1 cellular context compared by ENCODE assay signal in genomic region chr12:119661882-119662281, GRCh38.
TF ChIP-seq lines count a peak whose summit lies in the region.

No MANE protein-coding gene starts in this region.

TF ChIP-seq in K562, 482 proteins besides CTCF, POLR2A, EP300 and RAD21 (continued from another document and continues in another):
- TF ChIP-seq ZNF318 (IDR thresholded peaks at IDR 0.05; ENCODE audit: borderline replicate concordance in 1 of 2, low read depth in 1 of 2), result no peak
- TF ChIP-seq TSHZ1 (CRISPR knock-in tag; IDR thresholded peaks at IDR 0.05), result no peak
- TF ChIP-seq MYC (IDR thresholded peaks at IDR 0.05; ENCODE audit: low read depth, low read length), result no peak
- no peak for TF ChIP-seq MYC (CRISPR knock-in tag; IDR thresholded peaks at IDR 0.05; ENCODE audit: borderline replicate concordance, low read depth)
- TF ChIP-seq ZBTB40 (IDR thresholded peaks at IDR 0.05), result no peak
- no peak for TF ChIP-seq ZBTB40 (CRISPR knock-in tag; IDR thresholded peaks at IDR 0.05)
- TF ChIP-seq TCF3 (CRISPR knock-in tag; IDR thresholded peaks at IDR 0.05), result peak; percentile 83
- no peak for TF ChIP-seq NR2F6 (CRISPR knock-in tag; IDR thresholded peaks at IDR 0.05)
- no peak for TF ChIP-seq KHSRP (IDR thresholded peaks at IDR 0.05)
- peak; percentile 88 for TF ChIP-seq SOX6 (IDR thresholded peaks at IDR 0.05)
- no peak for TF ChIP-seq ATF7 (IDR thresholded peaks at IDR 0.05)
- TF ChIP-seq SMARCC2 (IDR thresholded peaks at IDR 0.05; ENCODE audit: low read depth), result 0 out of 2 replicates have a peak, but pooled peaks have one; percentile 26
- no peak for TF ChIP-seq ZNF143 (CRISPR knock-in tag; IDR thresholded peaks at IDR 0.05)
- TF ChIP-seq TRIM24 (IDR thresholded peaks at IDR 0.05), result peak; percentile 29 to 38; a peak in 2 of 4 replicates
- TF ChIP-seq KAT7 (CRISPR knock-in tag; IDR thresholded peaks at IDR 0.05; ENCODE audit: borderline replicate concordance), result no peak
- no peak for TF ChIP-seq ZNF695 (CRISPR knock-in tag; IDR thresholded peaks at IDR 0.05)
- peak; percentile 68 for TF ChIP-seq CTBP1 (IDR thresholded peaks at IDR 0.05; ENCODE audit: borderline replicate concordance)
- TF ChIP-seq SMC3 (conservative IDR thresholded peaks at IDR 0.05; ENCODE audit: insufficient read depth, low read depth, low read length), result no peak
- TF ChIP-seq ID3 (CRISPR knock-in tag; IDR thresholded peaks at IDR 0.05), result no peak
- TF ChIP-seq ID3 (tag; IDR thresholded peaks at IDR 0.05), result no peak
- 0 out of 4 replicates have a peak, but pooled peaks of 1 of the 2 experiments have one; percentile 26 for TF ChIP-seq TEAD1 (CRISPR knock-in tag; IDR thresholded peaks at IDR 0.05)
- TF ChIP-seq TRIM28 (IDR thresholded peaks at IDR 0.05), result no peak
- no peak for TF ChIP-seq USF2 (CRISPR knock-in tag; IDR thresholded peaks at IDR 0.05)
- TF ChIP-seq RNF2 (IDR thresholded peaks at IDR 0.05), result no peak
- TF ChIP-seq ATF3 (IDR thresholded peaks at IDR 0.05), result no peak
- no peak for TF ChIP-seq ATF3 (CRISPR knock-in tag; conservative IDR thresholded peaks at IDR 0.05)
- no peak for TF ChIP-seq ZC3H8 (IDR thresholded peaks at IDR 0.05)
- TF ChIP-seq THAP12 (CRISPR knock-in tag; IDR thresholded peaks at IDR 0.05), result no peak
- peak; percentile 90 for TF ChIP-seq ARID1B (IDR thresholded peaks at IDR 0.05)
- peak; percentile 32; the same call in 1 of the 2 replicates for TF ChIP-seq POLR2AphosphoS5 (IDR thresholded peaks at IDR 0.05; ENCODE audit: control insufficient read depth, insufficient read depth, low read depth, low read length)
- no peak for TF ChIP-seq MAFG (tag; conservative IDR thresholded peaks at IDR 0.05)
- peak; percentile 11; the same call in 1 of the 2 replicates for TF ChIP-seq GATAD2B (IDR thresholded peaks at IDR 0.05; ENCODE audit: borderline replicate concordance)
- no peak for TF ChIP-seq ZNF24 (IDR thresholded peaks at IDR 0.05)
- TF ChIP-seq NFIC (IDR thresholded peaks at IDR 0.05), result peak; percentile 42
- no peak for TF ChIP-seq MYNN (IDR thresholded peaks at IDR 0.05)
- no peak for TF ChIP-seq MYNN (CRISPR knock-in tag; IDR thresholded peaks at IDR 0.05)
